ENCODE assay signal across 29 cellular contexts in genomic region chr6:5666695-5667094, GRCh38.
"Had no signal": no experiment of that assay in that cellular context is flagged by ENCODE, and none has a peak within 500 bp of the region (broad histone marks: within the 10 kb centered on the region; RNA-seq: fewer than 3 reads in every experiment).

No MANE protein-coding gene starts in this region.

- H3K27me3 Mint-ChIP-seq: activated CD4-positive, alpha-beta memory T cell treated with anti-CD3 and anti-CD28 coated beads, Interleukin-2, amount 10 ng/mL, durations not matched to agents 7 days and 5 days; activated CD4-positive, alpha-beta T cell treated with anti-CD3 and anti-CD28 coated beads, Interleukin-2, amount 10 ng/mL, durations not matched to agents 24 days and 14 days; effector memory CD8-positive, alpha-beta T cell; T-helper 17 cell had no signal

- H3K27ac Mint-ChIP-seq: activated CD4-positive, alpha-beta memory T cell treated with anti-CD3 and anti-CD28 coated beads, Interleukin-2, amount 10 ng/mL, durations not matched to agents 7 days and 5 days; activated CD4-positive, alpha-beta T cell treated with anti-CD3 and anti-CD28 coated beads, Interleukin-2, amount 10 ng/mL, durations not matched to agents 24 days and 14 days; activated T-cell treated with anti-CD3 and anti-CD28 coated beads, Interleukin-2, amount 50 U/mL, for 72 hours; nephron progenitor cell had no signal

- H3K4me1 ChIP-seq: testis had no signal

- H3K4me3 Mint-ChIP-seq: activated CD4-positive, alpha-beta memory T cell treated with anti-CD3 and anti-CD28 coated beads, Interleukin-2, amount 10 ng/mL, durations not matched to agents 7 days and 5 days; activated T-cell treated with anti-CD3 and anti-CD28 coated beads, Interleukin-2, amount 50 U/mL, for 72 hours; effector memory CD8-positive, alpha-beta T cell; nephron progenitor cell had no signal

- DNase-seq: activated CD4-positive, alpha-beta memory T cell treated with anti-CD3 and anti-CD28 coated beads, Interleukin-2, amount 10 ng/mL, durations not matched to agents 7 days and 5 days; activated CD4-positive, alpha-beta T cell treated with anti-CD3 and anti-CD28 coated beads, Interleukin-2, amount 10 ng/mL, durations not matched to agents 24 days and 14 days; activated effector memory CD4-positive, alpha-beta T cell treated with Interleukin-2 at 50 U/mL for 16 hours; activated naive CD4-positive, alpha-beta T cell treated with Interleukin-2 at 50 U/mL for 16 hours; activated T-cell treated with anti-CD3 and anti-CD28 coated beads for 4 hours; activated T-cell treated with anti-CD3 and anti-CD28 coated beads, Interleukin-2, amount 50 U/mL, for 72 hours; brain microvascular endothelial cell; dorsolateral prefrontal cortex; effector memory CD8-positive, alpha-beta T cell; erythroblast; gastrocnemius medialis; glutamatergic neuron; left ventricle myocardium inferior; mucosa of descending colon; nephron progenitor cell; stimulated activated CD4-positive, alpha-beta T cell treated with anti-CD3 and anti-CD28 coated beads, Interleukin-12 subunit alpha, Interleukin-12 subunit beta, amount 100 ng/mL, for 4 hours; stimulated activated CD4-positive, alpha-beta T cell treated with anti-CD3 and anti-CD28 coated beads, Interleukin-4, amount 100 ng/mL, for 1 hour; stimulated activated naive CD8-positive, alpha-beta T cell treated with anti-CD3 and anti-CD28 coated beads, Interleukin-15, Interleukin-2, amounts not matched to agents 100 U/mL and 50 U/mL, for 24 hours; T-helper 17 cell; T1000; testis; transverse colon; WERI-Rb-1 had no signal

- H3K9me3 Mint-ChIP-seq: activated CD4-positive, alpha-beta memory T cell treated with anti-CD3 and anti-CD28 coated beads, Interleukin-2, amount 10 ng/mL, durations not matched to agents 7 days and 5 days; activated T-cell treated with anti-CD3 and anti-CD28 coated beads, Interleukin-2, amount 50 U/mL, for 72 hours; effector memory CD8-positive, alpha-beta T cell; nephron progenitor cell had no signal

- H3K4me3 ChIP-seq: coronary artery, dorsolateral prefrontal cortex, gastrocnemius medialis, left ventricle myocardium inferior, lung, mucosa of descending colon, skin epidermis, testis, transverse colon had no signal

- H3K27me3 ChIP-seq: brain microvascular endothelial cell, dorsolateral prefrontal cortex, gastrocnemius medialis, neutrophil, testis, transverse colon had no signal

- ATAC-seq: activated CD4-positive, CD25-positive, alpha-beta regulatory T cell treated with anti-CD3 and anti-CD28 coated beads, Interleukin-2, amount 50 U/mL, for 24 hours; activated T-cell treated with anti-CD3 and anti-CD28 coated beads, Interleukin-2, amount 50 U/mL, for 72 hours; effector memory CD8-positive, alpha-beta T cell; gastrocnemius medialis; mucosa of descending colon; sciatic nerve; stimulated activated naive CD8-positive, alpha-beta T cell treated with anti-CD3 and anti-CD28 coated beads, Interleukin-15, Interleukin-2, amounts not matched to agents 100 U/mL and 50 U/mL, for 24 hours; T-helper 17 cell had no signal

- H3K27ac ChIP-seq: brain microvascular endothelial cell, coronary artery, dorsolateral prefrontal cortex, gastrocnemius medialis, left ventricle myocardium inferior, neutrophil, skin epidermis, testis, transverse colon, WERI-Rb-1 had no signal
